Comparison of ENCODE assay signal across 1 cellular context in the genomic region with DNA sequence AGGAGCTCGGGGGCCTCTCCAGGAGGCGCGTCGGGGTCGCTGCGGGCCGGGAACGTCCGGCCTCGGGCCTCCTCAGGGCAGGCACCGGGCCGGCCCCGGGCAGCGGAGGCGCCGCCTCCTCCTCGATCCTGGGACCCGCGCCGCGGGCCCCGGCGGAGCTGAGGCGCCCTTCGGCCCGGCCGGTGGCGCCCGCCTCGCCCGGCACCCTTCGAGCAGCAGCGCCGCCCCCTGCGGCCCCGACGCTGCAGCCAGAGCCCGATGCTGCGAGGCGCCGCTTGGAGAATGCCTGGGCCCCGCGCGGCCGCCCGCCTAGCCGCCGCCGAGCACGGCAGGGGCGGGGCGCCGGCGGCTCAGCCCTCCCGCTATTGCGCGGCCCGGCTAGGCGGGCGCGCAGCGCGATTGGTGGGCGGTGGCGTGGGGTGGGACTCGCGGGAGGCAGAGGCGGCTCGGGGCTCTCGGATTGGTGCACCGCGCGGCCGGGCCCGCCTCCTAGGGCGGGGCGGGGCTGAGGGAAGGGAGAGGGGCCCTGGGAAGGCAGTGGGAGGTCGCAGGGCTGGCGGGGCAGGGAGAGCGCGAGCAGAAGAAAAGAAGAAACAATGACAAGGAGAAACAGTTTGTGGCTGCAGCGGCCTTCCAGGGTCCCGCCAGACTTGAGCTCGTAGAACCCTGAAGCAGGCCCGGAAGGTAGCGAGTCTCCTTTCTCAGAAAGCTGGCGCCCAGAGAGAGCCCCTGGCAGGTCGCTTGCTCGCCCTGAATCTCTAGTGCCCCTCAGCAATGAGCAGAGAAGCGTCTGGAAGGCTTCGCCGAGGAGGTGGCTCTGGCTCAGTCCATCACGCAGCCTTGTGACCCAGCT.
TF ChIP-seq lines count a peak whose summit lies in the region.

A gene (minus strand): TSS at position 284 of the 853 bp plus-strand sequence. CDS start 852 bp downstream, outside the sequence.

TF ChIP-seq in HCT116, 20 proteins besides CTCF, POLR2A, EP300 and RAD21 (continued from another document):
- TF ChIP-seq, protein P1, sequence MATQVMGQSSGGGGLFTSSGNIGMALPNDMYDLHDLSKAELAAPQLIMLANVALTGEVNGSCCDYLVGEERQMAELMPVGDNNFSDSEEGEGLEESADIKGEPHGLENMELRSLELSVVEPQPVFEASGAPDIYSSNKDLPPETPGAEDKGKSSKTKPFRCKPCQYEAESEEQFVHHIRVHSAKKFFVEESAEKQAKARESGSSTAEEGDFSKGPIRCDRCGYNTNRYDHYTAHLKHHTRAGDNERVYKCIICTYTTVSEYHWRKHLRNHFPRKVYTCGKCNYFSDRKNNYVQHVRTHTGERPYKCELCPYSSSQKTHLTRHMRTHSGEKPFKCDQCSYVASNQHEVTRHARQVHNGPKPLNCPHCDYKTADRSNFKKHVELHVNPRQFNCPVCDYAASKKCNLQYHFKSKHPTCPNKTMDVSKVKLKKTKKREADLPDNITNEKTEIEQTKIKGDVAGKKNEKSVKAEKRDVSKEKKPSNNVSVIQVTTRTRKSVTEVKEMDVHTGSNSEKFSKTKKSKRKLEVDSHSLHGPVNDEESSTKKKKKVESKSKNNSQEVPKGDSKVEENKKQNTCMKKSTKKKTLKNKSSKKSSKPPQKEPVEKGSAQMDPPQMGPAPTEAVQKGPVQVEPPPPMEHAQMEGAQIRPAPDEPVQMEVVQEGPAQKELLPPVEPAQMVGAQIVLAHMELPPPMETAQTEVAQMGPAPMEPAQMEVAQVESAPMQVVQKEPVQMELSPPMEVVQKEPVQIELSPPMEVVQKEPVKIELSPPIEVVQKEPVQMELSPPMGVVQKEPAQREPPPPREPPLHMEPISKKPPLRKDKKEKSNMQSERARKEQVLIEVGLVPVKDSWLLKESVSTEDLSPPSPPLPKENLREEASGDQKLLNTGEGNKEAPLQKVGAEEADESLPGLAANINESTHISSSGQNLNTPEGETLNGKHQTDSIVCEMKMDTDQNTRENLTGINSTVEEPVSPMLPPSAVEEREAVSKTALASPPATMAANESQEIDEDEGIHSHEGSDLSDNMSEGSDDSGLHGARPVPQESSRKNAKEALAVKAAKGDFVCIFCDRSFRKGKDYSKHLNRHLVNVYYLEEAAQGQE (IDR thresholded peaks at IDR 0.05; ENCODE audit: low read depth), result no peak
- no peak for TF ChIP-seq SRF (IDR thresholded peaks at IDR 0.05; ENCODE audit: low read depth)
